Comparison of ENCODE assay signal across 10 cellular contexts in the genomic region with DNA sequence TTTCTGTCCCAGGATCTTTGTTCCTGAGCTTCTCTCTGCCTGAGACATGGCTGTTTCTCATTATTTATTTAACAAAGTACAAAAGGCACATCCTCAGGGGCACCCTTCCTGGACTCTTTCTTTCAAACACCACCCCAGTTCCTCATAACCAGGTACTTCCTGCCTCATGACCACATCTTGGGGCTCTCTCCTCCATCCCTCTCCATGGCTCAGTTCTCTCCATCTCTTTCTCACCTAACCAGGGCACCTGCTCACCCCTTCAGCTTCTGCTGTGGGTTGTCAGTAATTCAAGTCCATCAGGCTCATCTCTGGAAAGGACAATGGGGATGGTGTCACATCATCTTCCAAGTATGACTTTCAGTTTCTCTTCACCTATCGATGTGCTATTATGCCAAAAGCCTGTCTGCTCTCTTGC.
DNase-seq lines count a peak whose midpoint lies in the region; ATAC-seq, FAIRE-seq and TF ChIP-seq lines count a peak whose summit lies in the region.
"Had no signal": no experiment of that assay in that cellular context is flagged by ENCODE, and none has a peak within 500 bp of the region (broad histone marks: within the 10 kb centered on the region; RNA-seq: fewer than 3 reads in every experiment).

No MANE protein-coding gene starts in this region.

- H3K27ac ChIP-seq in right atrium auricular region (peak overlapping the region; percentile 65 to 80), astrocyte (ENCODE audit: low read depth, low read length) (peak overlapping the region; percentile 98)

- no peaks in the 10 kb centered on the region for H4K20me1 ChIP-seq in astrocyte (ENCODE audit: insufficient read depth, low read length)

- H3K4me1 ChIP-seq in right atrium auricular region (peaks cover 0 to 4% of the 10 kb centered on the region in 2 donors), astrocyte (ENCODE audit: insufficient read depth, low read length) (peaks cover 8% of the 10 kb centered on the region), mucosa of descending colon (ENCODE audit: low read depth) (peaks cover 6% of the 10 kb centered on the region)

- H3K9ac ChIP-seq in astrocyte (ENCODE audit: low read length): peak overlapping the region; percentile 92

- no peaks in the 10 kb centered on the region for H3K9me3 Mint-ChIP-seq in astrocyte (ENCODE audit: unreplicated experiment)

- no peaks in the 10 kb centered on the region for H3K9me3 ChIP-seq in right atrium auricular region
- no peaks in the 10 kb centered on the region for H3K9me3 ChIP-seq in astrocyte (ENCODE audit: insufficient read depth, low read depth, low read length)
- H3K9me3 ChIP-seq in mucosa of descending colon: no peaks in the 10 kb centered on the region

- TF ChIP-seq CTCF in right atrium auricular region (IDR thresholded peaks at IDR 0.05): no peak
- no peak for TF ChIP-seq CTCF in astrocyte (IDR thresholded peaks at IDR 0.05; ENCODE audit: insufficient read depth, low read depth, low read length)
- TF ChIP-seq CTCF in mucosa of descending colon (IDR thresholded peaks at IDR 0.05): no peak

- H3K27ac Mint-ChIP-seq in astrocyte (ENCODE audit: unreplicated experiment): peak overlapping the region; percentile 92

- in situ Hi-C loops in KBM-7 (cut with MboI; ENCODE audit: low pct_unique_long_range_greater_than_20kb, low sequenced_read_pairs): no loop called here

- no peaks in the 10 kb centered on the region for H3K36me3 Mint-ChIP-seq in astrocyte (ENCODE audit: low read depth, unreplicated experiment)

- ATAC-seq in left cardiac atrium (no peak), mucosa of descending colon (peak; percentile 23)

- no peaks in the 10 kb centered on the region for H3K36me3 ChIP-seq in right atrium auricular region
- no peaks in the 10 kb centered on the region for H3K36me3 ChIP-seq in astrocyte (ENCODE audit: insufficient read depth, low read length)
- H3K36me3 ChIP-seq in mucosa of descending colon (ENCODE audit: low read depth): no peaks in the 10 kb centered on the region

- FAIRE-seq in astrocyte (lab: Jason Lieb, UNC): no peak

- H3K4me3 Mint-ChIP-seq in astrocyte (ENCODE audit: unreplicated experiment): no peak overlapping the region

- H3K27me3 ChIP-seq in right atrium auricular region: no peaks in the 10 kb centered on the region
- H3K27me3 ChIP-seq in astrocyte (ENCODE audit: insufficient read depth, low read length): no peaks in the 10 kb centered on the region

- no peak for DNase-seq in right atrium auricular region (ENCODE audit: low spot score)
- DNase-seq in left cardiac atrium: no peak
- no peak for DNase-seq in astrocyte (ENCODE audit: low read depth)
- DNase-seq in mucosa of descending colon: no peak
- DNase-seq in KBM-7: no peak
- no peak for DNase-seq in AG20443 (ENCODE audit: low spot score)
- no peak for DNase-seq in HUDEP-2 (lab: John Stamatoyannopoulos, UW; ENCODE audit: unreplicated experiment in 76 of 76)
- no peak for DNase-seq in cerebellar cortex (ENCODE audit: low spot score)
- DNase-seq: central memory CD4-positive, alpha-beta T cell; stimulated activated CD8-positive, alpha-beta memory T cell treated with anti-CD3 and anti-CD28 coated beads, Interleukin-4, amount 100 ng/mL, for 48 hours had no signal

- peaks cover 4% of the 10 kb centered on the region for H3K27me3 Mint-ChIP-seq in astrocyte (ENCODE audit: low read depth, unreplicated experiment)

- peak overlapping the region; percentile 95 for H3K4me2 ChIP-seq in astrocyte (ENCODE audit: low read length)

- intact Hi-C loops in left cardiac atrium (cut with DNase I): no loop called here
- intact Hi-C loops in mucosa of descending colon (cut with DNase I, micrococcal nuclease): no loop called here

- no peaks in the 10 kb centered on the region for H3K79me2 ChIP-seq in astrocyte (ENCODE audit: insufficient read depth, low read length)

- H2AFZ ChIP-seq in astrocyte (ENCODE audit: low read depth, low read length): peak overlapping the region; percentile 73

- peak overlapping the region; percentile 22 to 34 for H3K4me3 ChIP-seq in right atrium auricular region
- H3K4me3 ChIP-seq in astrocyte (ENCODE audit: insufficient read depth, low read depth, low read length): peak overlapping the region; percentile 67
- H3K4me3 ChIP-seq in mucosa of descending colon: no peak overlapping the region

- H3K4me1 Mint-ChIP-seq in astrocyte (ENCODE audit: low read depth, unreplicated experiment): peaks cover 17% of the 10 kb centered on the region
